Comparison of ENCODE assay signal across 8 cellular contexts in genomic region chr11:46120711-46121327, GRCh38. TPM values are rescaled to one million over a fixed set of nuclear protein-coding genes. Genes with fewer than 3 reads are reported as not detected.
DNase-seq lines count a peak whose midpoint lies in the region; FAIRE-seq and TF ChIP-seq lines count a peak whose summit lies in the region.

No MANE protein-coding gene starts in this region.

- H3F3A ChIP-seq in MM.1S (ENCODE audit: insufficient read depth, low read length) = peaks cover 48% of the 10 kb centered on the region

- peaks cover 15% of the 10 kb centered on the region; the same call in 1 of the 2 replicates for H3K4me1 ChIP-seq in MM.1S (ENCODE audit: low read length)

- no peaks in the 10 kb centered on the region for H3K9me3 ChIP-seq in MM.1S (replicated peaks; ENCODE audit: insufficient read depth, low read length)

- H4K20me1 ChIP-seq in MM.1S (ENCODE audit: insufficient read depth, low read length) = no peaks in the 10 kb centered on the region

- H3K36me3 ChIP-seq in MM.1S (replicated peaks; ENCODE audit: insufficient read depth, low read length) = no peaks in the 10 kb centered on the region
- H3K36me3 ChIP-seq in bronchial epithelial cell (ENCODE audit: control insufficient read depth, insufficient read depth, low read length) = no peaks in the 10 kb centered on the region

- H3K79me2 ChIP-seq in MM.1S (ENCODE audit: low read length) = peaks cover 30% of the 10 kb centered on the region

- FAIRE-seq in GM19239 (lab: Jason Lieb, UNC) (peak; percentile 60), bronchial epithelial cell (lab: Jason Lieb, UNC) (no peak)

- H3K9ac ChIP-seq in MM.1S (ENCODE audit: low read length) = peak overlapping the region; percentile 52; the same call in 1 of the 2 replicates

- H2AFZ ChIP-seq in MM.1S (ENCODE audit: low read length) = peak overlapping the region; percentile 83

- peak overlapping the region; percentile 69; the same call in 1 of the 2 replicates for H3K27ac ChIP-seq in MM.1S (ENCODE audit: low read length)

- no peak for TF ChIP-seq CTCF in MM.1S (IDR thresholded peaks at IDR 0.05; ENCODE audit: low read length)
- no peak for TF ChIP-seq CTCF in bronchial epithelial cell (IDR thresholded peaks at IDR 0.05; ENCODE audit: insufficient read depth, low read length, severe bottlenecking)

- DNase-seq in AG08395 (ENCODE audit: low spot score) (peak; percentile 46), GM19239 (ENCODE audit: insufficient read length, low spot score) (no peak), MM.1S (peak; percentile 17), SKM-1 treated with dmso at 0.1 percent for 144 hours (lab: John Stamatoyannopoulos, UW; ENCODE audit: unreplicated experiment) (peak; percentile 65), bronchial epithelial cell (ENCODE audit: low read depth) (peak; percentile 55), kidney glomerular epithelial cell (lab: John Stamatoyannopoulos, UW) (peak; percentile 85), KG1 (lab: John Stamatoyannopoulos, UW) (no peak)
- DNase-seq in stimulated activated CD4-positive, alpha-beta T cell treated with anti-CD3 and anti-CD28 coated beads, Interleukin-2, amount 100 ng/mL, for 24 hours = peak; percentile 11 to 26

- no peaks in the 10 kb centered on the region for H3K9me2 ChIP-seq in MM.1S (replicated peaks; ENCODE audit: insufficient read depth, low read length)

- peak overlapping the region; percentile 82 for H3K4me2 ChIP-seq in MM.1S (ENCODE audit: low read depth, low read length)

- H3K27me3 ChIP-seq in MM.1S (replicated peaks; ENCODE audit: insufficient read depth, low read length) (no peaks in the 10 kb centered on the region), bronchial epithelial cell (ENCODE audit: control insufficient read depth, insufficient read depth, low read length) (no peaks in the 10 kb centered on the region)

- H3K4me3 ChIP-seq in MM.1S (ENCODE audit: low read length) (peak overlapping the region; percentile 73), bronchial epithelial cell (ENCODE audit: low read depth, low read length) (peak overlapping the region; percentile 70)

RNA-seq across cellular contexts. Expression of gene PHF21A, which starts 0.4 kb away (rescaled TPM):
- total RNA-seq in bronchial epithelial cell = 3.4 and 6.1 TPM in 2 replicates

Comparison
In these comparisons a context has a peak if more than half of its experiments do, and no peak if none do; other contexts are left out.
1. DNase-seq: peak in AG08395 (single experiment), MM.1S (single experiment), SKM-1 treated with dmso at 0.1 percent for 144 hours (single experiment), bronchial epithelial cell (single experiment), kidney glomerular epithelial cell (single experiment) and stimulated activated CD4-positive, alpha-beta T cell treated with anti-CD3 and anti-CD28 coated beads, Interleukin-2, amount 100 ng/mL, for 24 hours (2 of 2); none in GM19239 (single experiment) and KG1 (single experiment).